8 cellular contexts compared by ENCODE assay signal in the genomic region with DNA sequence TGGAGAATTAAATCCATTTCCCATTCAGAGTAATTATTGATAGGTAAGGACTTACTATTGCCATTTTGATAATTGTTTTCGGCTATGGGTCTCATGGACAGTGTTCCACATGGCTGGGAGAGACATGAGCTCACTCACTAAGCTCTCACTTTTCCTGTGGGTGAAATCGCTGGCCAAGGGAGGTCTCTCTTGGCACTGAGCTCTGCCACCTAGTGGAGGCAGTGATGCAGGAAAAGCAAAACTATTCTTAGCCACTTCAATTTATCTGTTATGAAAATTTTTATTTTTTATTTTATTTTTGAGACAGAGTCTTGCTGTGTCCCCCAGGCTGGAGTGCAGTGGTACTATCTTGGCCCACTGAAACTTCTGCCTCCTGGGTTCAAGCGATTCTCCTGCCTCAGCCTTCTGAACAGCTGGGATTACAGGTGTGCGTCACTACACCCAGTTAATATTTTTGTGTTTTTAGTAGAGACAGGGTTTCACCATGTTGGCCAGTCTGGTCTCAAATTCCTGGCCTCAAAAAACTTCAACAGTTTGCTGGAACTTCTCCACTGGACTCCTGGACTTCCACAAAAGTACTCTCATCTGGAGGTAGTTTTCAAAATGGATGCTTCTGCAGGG. TPM values are rescaled to one million over a fixed set of nuclear protein-coding genes. Genes with fewer than 3 reads are reported as not detected.
DNase-seq lines count a peak whose midpoint lies in the region; ATAC-seq and TF ChIP-seq lines count a peak whose summit lies in the region.

No MANE protein-coding gene starts in this region.

- H3K9me3 ChIP-seq in neutrophil (no peaks in the 10 kb centered on the region), tibial artery (no peaks in the 10 kb centered on the region)

- TF ChIP-seq CTCF in fibroblast of the aortic adventitia (IDR thresholded peaks at IDR 0.05; ENCODE audit: insufficient read depth, low read length): peak; percentile 89
- peak; percentile 72 for TF ChIP-seq CTCF in neutrophil (IDR thresholded peaks at IDR 0.05)
- peak; percentile 64 to 82 for TF ChIP-seq CTCF in tibial artery (IDR thresholded peaks at IDR 0.05)

- peak; percentile 65 for DNase-seq in DMS153 (lab: John Stamatoyannopoulos, UW)
- peak; percentile 70 for DNase-seq in OCI-M1 (lab: John Stamatoyannopoulos, UW)
- DNase-seq in activated T-cell treated with anti-CD3 and anti-CD28 coated beads, Interleukin-2, amount 50 U/mL, for 48 hours: peak; percentile 60 to 68
- peak; percentile 86 for DNase-seq in fibroblast of the aortic adventitia (ENCODE audit: low read depth)
- DNase-seq in tibial artery: peak; percentile 76 to 80

- intact Hi-C loops in tibial artery (cut with DNase I; ENCODE audit: low total_unique reads): loop anchor here (5.0 kb wide), 1 partner anchor 36 kb away; no protein-coding TSS in a partner anchor

- H3K4me1 ChIP-seq in neutrophil (ENCODE audit: control insufficient read depth in 1 of 2, insufficient read depth in 1 of 2, low read depth in 1 of 2, low read length in 1 of 2) (peaks cover 10 to 16% of the 10 kb centered on the region in 2 experiments), tibial artery (peaks cover 0 to 16% (median 0%) of the 10 kb centered on the region in 4 donors)

- ATAC-seq in HG02610 (IDR thresholded peaks at IDR 0.05; ENCODE audit: unreplicated experiment): no peak

- H3K27me3 ChIP-seq in neutrophil (no peaks in the 10 kb centered on the region), tibial artery (no peaks in the 10 kb centered on the region)

- H3K27ac ChIP-seq in neutrophil: no peak overlapping the region
- no peak overlapping the region for H3K27ac ChIP-seq in tibial artery

- no peak for TF ChIP-seq EP300 in Ishikawa (IDR thresholded peaks at IDR 0.05; ENCODE audit: borderline replicate concordance)

- H3K36me3 ChIP-seq in neutrophil: no peaks in the 10 kb centered on the region
- no peaks in the 10 kb centered on the region for H3K36me3 ChIP-seq in tibial artery

- H3K4me3 ChIP-seq in fibroblast of the aortic adventitia (ENCODE audit: low read depth, low read length) (no peak overlapping the region), neutrophil (ENCODE audit: low read depth in 1 of 2, low read length in 1 of 2) (no peak overlapping the region), tibial artery (no peak overlapping the region)

- TF ChIP-seq RAD21 in Ishikawa (IDR thresholded peaks at IDR 0.05; ENCODE audit: low read depth): peak; percentile 69

TF ChIP-seq in Ishikawa, 13 proteins besides CTCF, POLR2A, EP300 and RAD21:
- no peak for TF ChIP-seq TEAD4 (IDR thresholded peaks at IDR 0.05)
- TF ChIP-seq YY1 (IDR thresholded peaks at IDR 0.05; ENCODE audit: low read depth): no peak
- TF ChIP-seq, protein P1, sequence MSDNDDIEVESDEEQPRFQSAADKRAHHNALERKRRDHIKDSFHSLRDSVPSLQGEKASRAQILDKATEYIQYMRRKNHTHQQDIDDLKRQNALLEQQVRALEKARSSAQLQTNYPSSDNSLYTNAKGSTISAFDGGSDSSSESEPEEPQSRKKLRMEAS (IDR thresholded peaks at IDR 0.05): 0 out of 2 replicates have a peak, but pooled peaks have one; percentile 26
- 0 out of 2 replicates have a peak, but pooled peaks have one; percentile 21 for TF ChIP-seq NFIC (IDR thresholded peaks at IDR 0.05)
- TF ChIP-seq FOXM1 (IDR thresholded peaks at IDR 0.05; ENCODE audit: borderline replicate concordance, low read depth): no peak

RNA-seq across cellular contexts. Expression of a gene that starts 4.7 kb away (rescaled TPM):
- total RNA-seq in fibroblast of the aortic adventitia (ENCODE audit: low replicate concordance): 52.7 and 68.8 TPM in 2 replicates

RNA-seq across cellular contexts. Expression of a gene that starts 16.0 kb away (rescaled TPM):
- total RNA-seq in fibroblast of the aortic adventitia (ENCODE audit: low replicate concordance): not detected in 2 replicates

RNA-seq across cellular contexts. Expression of a gene that starts 56.0 kb away (rescaled TPM):
- total RNA-seq in fibroblast of the aortic adventitia (ENCODE audit: low replicate concordance): 20.3 and 42.7 TPM in 2 replicates
